ENCODE assay signal across 1 cellular context in the genomic region with DNA sequence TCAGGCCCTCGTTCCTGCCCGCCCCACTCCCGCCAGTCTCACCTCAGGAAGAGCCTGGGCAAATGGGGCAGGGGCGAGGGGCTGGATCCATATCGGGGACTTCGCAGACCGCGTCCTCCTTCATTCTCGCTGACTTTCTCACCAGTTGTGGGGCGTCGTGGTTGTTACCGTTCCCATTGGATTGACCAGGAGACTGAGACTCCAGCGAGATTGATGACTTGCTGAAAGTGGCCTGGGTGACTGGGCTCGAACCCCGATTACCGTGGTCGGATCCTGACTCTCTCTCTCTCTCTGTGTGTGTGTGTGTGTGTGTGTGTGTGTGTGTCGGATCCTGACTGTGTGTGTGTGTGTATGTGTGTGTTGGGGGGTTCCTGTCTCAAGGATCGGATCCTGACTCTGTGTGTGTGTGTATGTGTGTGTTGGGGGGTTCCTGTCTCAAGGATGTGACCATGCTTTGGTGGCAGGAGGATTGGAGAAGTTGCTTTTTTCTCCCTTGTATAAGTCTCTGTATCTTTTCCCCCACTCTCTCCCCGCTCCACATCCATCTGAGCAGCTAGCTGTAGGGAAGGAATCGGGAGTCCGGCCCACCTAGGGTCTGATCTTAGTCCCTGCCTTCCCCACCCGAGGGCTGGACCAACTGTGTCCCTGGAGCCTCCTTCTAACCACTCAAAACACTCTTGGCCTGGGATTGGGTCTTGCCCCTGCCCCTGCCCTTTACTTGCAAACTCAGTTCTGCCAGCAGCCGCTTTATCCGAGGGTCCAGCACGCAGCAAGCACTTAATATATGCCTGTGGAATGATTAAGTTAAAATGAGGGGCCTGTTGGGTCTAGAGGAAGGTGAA.
TF ChIP-seq lines count a peak whose summit lies in the region.

No MANE protein-coding gene starts in this region.

TF ChIP-seq in A549, 52 proteins besides CTCF, POLR2A, EP300 and RAD21 (continued from another document):
- TF ChIP-seq NFE2L2 (conservative IDR thresholded peaks at IDR 0.05; ENCODE audit: low read length) (peak; percentile 39; the same call in 1 of the 2 replicates), RARB (CRISPR knock-in tag; IDR thresholded peaks at IDR 0.05) (no peak)
